In genomic region chr3:126703512-126704493, GRCh38 we compare ENCODE assay signal across 8 cellular contexts. TPM values are rescaled to one million over a fixed set of nuclear protein-coding genes. Genes with fewer than 3 reads are reported as not detected.
A peak's percentile ranks its signal among the peaks of the same experiment; 100 is the strongest.
DNase-seq lines count a peak whose midpoint lies in the region; ATAC-seq and TF ChIP-seq lines count a peak whose summit lies in the region.

Gene CHCHD6, plus strand, starts transcription at chr3:126704240. Its CDS starts 73 bp downstream, at chr3:126704313.

- peak within 1 kb of the TSS; percentile 87 to 88 for H3K27ac Mint-ChIP-seq in activated naive CD4-positive, alpha-beta T cell treated with anti-CD3 and anti-CD28 coated beads, Interleukin-2, amount 50 U/mL, for 72 hours

- peaks cover 0 to 5% of the 10 kb centered on the region in 2 donors for H3K36me3 Mint-ChIP-seq in activated naive CD4-positive, alpha-beta T cell treated with anti-CD3 and anti-CD28 coated beads, Interleukin-2, amount 50 U/mL, for 72 hours

- ATAC-seq in HG02588 (IDR thresholded peaks at IDR 0.05; ENCODE audit: unreplicated experiment) (peak; percentile 98), SK-N-SH treated with all-trans-retinoic acid at 6 μM for 48 hours (peak; percentile 99)
- ATAC-seq in activated naive CD4-positive, alpha-beta T cell treated with anti-CD3 and anti-CD28 coated beads, Interleukin-2, amount 50 U/mL, for 72 hours = peak; percentile 99 to 100

- H3K27me3 ChIP-seq in GM06990 (replicated peaks; ENCODE audit: control insufficient read depth, insufficient read depth, low read length) = no peaks in the 10 kb centered on the region

- peak within 1 kb of the TSS; percentile 83 for H3K4me3 ChIP-seq in GM06990 (replicated peaks; ENCODE audit: low read depth, low read length)

- DNase-seq in GM06990 (ENCODE audit: extremely low read depth, insufficient read length) = peak; percentile 97
- peak; percentile 75 for DNase-seq in NCI-H1048 (lab: John Stamatoyannopoulos, UW)
- peak; percentile 94 to 95 for DNase-seq in activated naive CD4-positive, alpha-beta T cell treated with anti-CD3 and anti-CD28 coated beads, Interleukin-2, amount 50 U/mL, for 72 hours (ENCODE audit: low spot score in 2 of 2)
- peak; percentile 71 for DNase-seq in glomerular endothelial cell (ENCODE audit: extremely low read depth, low read depth, low spot score)
- peak; percentile 95 for DNase-seq in occipital lobe (lab: John Stamatoyannopoulos, UW)

- peak; percentile 20 for TF ChIP-seq CTCF in GM06990 (IDR thresholded peaks at IDR 0.05; ENCODE audit: insufficient read depth, low read length, poor library complexity, severe bottlenecking)

- H3K9me3 Mint-ChIP-seq in activated naive CD4-positive, alpha-beta T cell treated with anti-CD3 and anti-CD28 coated beads, Interleukin-2, amount 50 U/mL, for 72 hours = no peaks in the 10 kb centered on the region

- no peak within 1 kb of the TSS for H3K27ac ChIP-seq in temporal lobe (ENCODE audit: low read depth, low read length)

- no peaks in the 10 kb centered on the region for H3K36me3 ChIP-seq in GM06990 (ENCODE audit: control insufficient read depth, insufficient read depth, low read length)

TF ChIP-seq in SK-N-SH treated with all-trans-retinoic acid at 6 μM for 48 hours, 23 proteins besides CTCF, POLR2A, EP300 and RAD21:
- no peak for TF ChIP-seq GLIS3 (CRISPR knock-in tag; IDR thresholded peaks at IDR 0.05)
- no peak for TF ChIP-seq POU6F1 (CRISPR knock-in tag; IDR thresholded peaks at IDR 0.05; ENCODE audit: borderline replicate concordance, low read depth)
- TF ChIP-seq TSHZ2 (CRISPR knock-in tag; IDR thresholded peaks at IDR 0.05) = no peak
- TF ChIP-seq ESRRG (CRISPR knock-in tag; IDR thresholded peaks at IDR 0.05) = no peak
- TF ChIP-seq RARB (CRISPR knock-in tag; IDR thresholded peaks at IDR 0.05) = no peak
- TF ChIP-seq CSRNP3 (CRISPR knock-in tag; IDR thresholded peaks at IDR 0.05) = no peak
- no peak for TF ChIP-seq ZFP3 (CRISPR knock-in tag; IDR thresholded peaks at IDR 0.05)
- TF ChIP-seq ZNF8 (CRISPR knock-in tag; IDR thresholded peaks at IDR 0.05) = no peak
- no peak for TF ChIP-seq ARNTL (CRISPR knock-in tag; IDR thresholded peaks at IDR 0.05; ENCODE audit: borderline replicate concordance, low read depth)
- TF ChIP-seq ZFP30 (CRISPR knock-in tag; IDR thresholded peaks at IDR 0.05) = no peak
- no peak for TF ChIP-seq TCF4 (CRISPR knock-in tag; IDR thresholded peaks at IDR 0.05; ENCODE audit: borderline replicate concordance)
- no peak for TF ChIP-seq PPARA (CRISPR knock-in tag; IDR thresholded peaks at IDR 0.05; ENCODE audit: borderline replicate concordance)
- TF ChIP-seq CREB5 (CRISPR knock-in tag; IDR thresholded peaks at IDR 0.05; ENCODE audit: low read depth) = no peak
- TF ChIP-seq SNAI2 (CRISPR knock-in tag; IDR thresholded peaks at IDR 0.05) = no peak
- no peak for TF ChIP-seq PATZ1 (CRISPR knock-in tag; IDR thresholded peaks at IDR 0.05; ENCODE audit: borderline replicate concordance)
- TF ChIP-seq ZC3H10 (CRISPR knock-in tag; IDR thresholded peaks at IDR 0.05) = no peak

RNA-seq across cellular contexts. Expression of gene CHCHD6, which starts in this region (rescaled TPM):
- 10 to 100 TPM; 13.6 to 19.7 TPM for total RNA-seq in activated naive CD4-positive, alpha-beta T cell treated with anti-CD3 and anti-CD28 coated beads, Interleukin-2, amount 50 U/mL, for 72 hours
- total RNA-seq in glomerular endothelial cell = 17.6 and 22.5 TPM in 2 replicates
- total RNA-seq in occipital lobe = 28.2 TPM
- total RNA-seq in temporal lobe = 28.5 TPM
